ENCODE assay signal across 22 cellular contexts in genomic region chr6:17741507-17741906, GRCh38. TPM values are rescaled to one million over a fixed set of nuclear protein-coding genes. Genes with fewer than 3 reads are reported as not detected.
DNase-seq lines count a peak whose midpoint lies in the region; ATAC-seq lines count a peak whose summit lies in the region.
"Had no signal": no experiment of that assay in that cellular context is flagged by ENCODE, and none has a peak within 500 bp of the region (broad histone marks: within the 10 kb centered on the region; RNA-seq: fewer than 3 reads in every experiment).

No MANE protein-coding gene starts in this region.

- DNase-seq in AG20443 (ENCODE audit: low spot score) (peak; percentile 33), HPDE6-E6E7 (ENCODE audit: extremely low spot score) (peak; percentile 31), SW480 (ENCODE audit: low spot score) (peak; percentile 52), NCI-H1930 (lab: John Stamatoyannopoulos, UW) (no peak), activated gamma-delta T cell treated with Interleukin-2 at 50 U/mL for 16 hours (no peak)
- DNase-seq: activated CD4-positive, alpha-beta T cell treated with anti-CD3 and anti-CD28 coated beads for 36 hours; body of pancreas; effector CD4-positive, alpha-beta T cell; hypothalamus; IMR-90; left ventricle myocardium inferior; natural killer cell; NCI-H226; NCI-H82; OCI-M1; stimulated activated naive CD8-positive, alpha-beta T cell treated with anti-CD3 and anti-CD28 coated beads, Interleukin-15, amount 100 ng/mL, for 72 hours; T-helper 1 cell; thyroid gland had no signal

- ATAC-seq in esophagus mucosa (peak; percentile 99), GM21576 (IDR thresholded peaks at IDR 0.05; ENCODE audit: unreplicated experiment) (no peak), HG02884 (IDR thresholded peaks at IDR 0.05; ENCODE audit: unreplicated experiment) (no peak)
- ATAC-seq: activated CD4-positive, alpha-beta T cell treated with anti-CD3 and anti-CD28 coated beads for 36 hours; body of pancreas; GM12878; natural killer cell; stimulated activated naive CD8-positive, alpha-beta T cell treated with anti-CD3 and anti-CD28 coated beads, Interleukin-15, amount 100 ng/mL, for 72 hours had no signal

RNA-seq across cellular contexts. Expression of gene NUP153, which starts 34.8 kb away (rescaled TPM):
- total RNA-seq in esophagus mucosa, result 30.2 TPM

Comparison
In these comparisons a context has a peak if more than half of its experiments do, and no peak if none do; other contexts are left out.
1. DNase-seq: peak in AG20443 (single experiment), HPDE6-E6E7 (single experiment) and SW480 (single experiment); none in NCI-H1930 (0 of 2) and activated gamma-delta T cell treated with Interleukin-2 at 50 U/mL for 16 hours (single experiment).